ENCODE assay signal across 6 cellular contexts in the genomic region with DNA sequence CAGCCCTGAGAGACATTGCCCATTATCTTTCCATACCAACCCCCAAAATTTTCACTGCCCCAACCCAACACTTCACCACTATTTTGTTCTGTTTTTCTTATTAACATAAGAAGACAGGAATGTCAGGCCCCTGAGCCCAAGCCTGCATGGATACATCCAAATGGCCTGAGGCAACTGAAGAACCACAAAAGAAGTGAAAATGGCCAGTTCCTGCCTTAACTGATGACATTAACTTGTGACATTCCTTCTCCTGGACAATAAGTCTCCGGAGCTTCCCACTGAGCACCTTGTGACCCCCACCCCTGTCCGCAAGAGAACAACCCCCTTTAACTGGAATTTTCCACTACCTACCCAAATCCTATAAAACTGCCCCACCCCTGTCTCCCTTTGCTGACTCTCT.
"Had no signal": no experiment of that assay in that cellular context is flagged by ENCODE, and none has a peak within 500 bp of the region (broad histone marks: within the 10 kb centered on the region; RNA-seq: fewer than 3 reads in every experiment).

No MANE protein-coding gene starts in this region.

- H3K9me3 ChIP-seq: HAP-1 had no signal

- DNase-seq: GM23248, GOT3, H7, HFFc6 had no signal

- H3K27ac ChIP-seq: GM23248, HL-60 had no signal

- H2AFZ ChIP-seq: GM23248 had no signal

- H3K4me3 ChIP-seq: GM23248, HAP-1 had no signal

- H3K9ac ChIP-seq: GM23248 had no signal

- H3K36me3 ChIP-seq: HAP-1 had no signal

- H3K4me1 ChIP-seq: HAP-1 had no signal
